19 cellular contexts compared by ENCODE assay signal in the genomic region with DNA sequence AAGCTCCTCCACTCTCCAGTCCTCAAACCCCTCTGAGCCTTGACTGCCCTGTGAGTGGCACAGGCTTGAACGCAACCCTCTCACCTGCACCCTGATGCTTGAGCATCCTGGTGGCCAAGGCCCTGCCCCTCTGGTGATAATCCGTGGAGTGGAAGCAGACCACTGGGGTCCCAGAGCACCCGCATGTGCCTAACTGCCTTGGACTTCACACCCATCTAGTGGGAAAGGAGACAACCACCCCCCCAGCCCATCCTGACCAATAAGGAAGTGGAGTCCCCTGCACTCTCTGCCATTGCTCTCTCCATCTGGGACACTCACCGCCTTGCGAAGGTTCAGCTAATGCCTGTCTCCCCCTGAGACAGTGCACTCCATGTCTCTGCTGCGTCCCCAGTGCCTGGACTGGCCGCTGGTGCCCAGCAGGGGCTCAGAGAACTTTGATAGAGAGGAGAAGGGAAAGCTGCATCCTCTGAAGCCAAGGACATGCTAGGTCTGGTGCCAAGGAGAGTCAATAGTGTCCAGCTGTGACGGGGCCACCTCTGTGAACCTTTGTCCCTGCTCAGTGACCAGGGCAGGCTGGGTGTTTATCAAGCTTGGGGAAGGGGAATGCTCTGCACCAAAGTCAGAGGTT. TPM values are rescaled to one million over a fixed set of nuclear protein-coding genes. Genes with fewer than 3 reads are reported as not detected.
A peak's percentile ranks its signal among the peaks of the same experiment; 100 is the strongest.
DNase-seq lines count a peak whose midpoint lies in the region; ATAC-seq, FAIRE-seq and TF ChIP-seq lines count a peak whose summit lies in the region.
"Had no signal": no experiment of that assay in that cellular context is flagged by ENCODE, and none has a peak within 500 bp of the region (broad histone marks: within the 10 kb centered on the region; RNA-seq: fewer than 3 reads in every experiment).

No MANE protein-coding gene starts in this region.

- no peak for FAIRE-seq in H1 (lab: Jason Lieb, UNC)

- H2BK15ac ChIP-seq in H1 (ENCODE audit: low read length): 0 out of 2 replicates have a peak overlapping the region, but pooled peaks have one; percentile 3

- no peak overlapping the region for H3K18ac ChIP-seq in H1 (ENCODE audit: extremely low read depth, low read length)

- H4K91ac ChIP-seq in H1 (replicated peaks; ENCODE audit: insufficient read length, low read length): no peak overlapping the region

- WGBS in H1 (ENCODE audit: extremely low coverage in 1 of 2, insufficient coverage in 1 of 2, insufficient read length in 1 of 2, insufficient replicate concordance in 2 of 2, low coverage in 1 of 2, low lambda C conversion rate in 2 of 2, missing lambda C conversion rate in 1 of 2), 2 experiments: 83% methylated on average over 8 of the region's 8 CpGs; no CpG with 5 or more reads in 1 of the 2 experiments

- H3K56ac ChIP-seq in H1 (replicated peaks; ENCODE audit: insufficient read length, low read depth, low read length): no peak overlapping the region

- no peaks in the 10 kb centered on the region for H3K27me3 ChIP-seq in MM.1S (replicated peaks; ENCODE audit: insufficient read depth, low read length)
- peaks cover 0 to 7% (median 5%) of the 10 kb centered on the region in 4 experiments; a peak in 6 of 7 replicates for H3K27me3 ChIP-seq in H1 (replicated peaks in 1 of 4; ENCODE audit: control insufficient read depth in 3 of 4, extremely low read depth in 1 of 4, insufficient read depth in 3 of 4, low read length in 3 of 4)
- H3K27me3 ChIP-seq in lower lobe of right lung (ENCODE audit: low read depth): no peaks in the 10 kb centered on the region
- H3K27me3 ChIP-seq in subcutaneous abdominal adipose tissue (ENCODE audit: control insufficient read depth in 5 of 5, insufficient read depth in 4 of 5, low read length in 5 of 5): no peaks in the 10 kb centered on the region
- H3K27me3 ChIP-seq: SJCRH30 had no signal

- no peaks in the 10 kb centered on the region for H3K36me3 ChIP-seq in MM.1S (replicated peaks; ENCODE audit: insufficient read depth, low read length)
- peaks cover 0 to 15% (median 10%) of the 10 kb centered on the region in 4 experiments; a peak in 5 of 8 replicates for H3K36me3 ChIP-seq in H1 (ENCODE audit: control insufficient read depth in 2 of 4, insufficient read depth in 4 of 4, low read length in 3 of 4)
- peaks cover 35% of the 10 kb centered on the region for H3K36me3 ChIP-seq in lower lobe of right lung
- peaks cover 0 to 21% (median 13%) of the 10 kb centered on the region in 5 donors for H3K36me3 ChIP-seq in subcutaneous abdominal adipose tissue (ENCODE audit: control insufficient read depth in 5 of 5, insufficient read depth in 5 of 5, low read length in 5 of 5)
- H3K36me3 ChIP-seq: SJCRH30 had no signal

- no peak overlapping the region for H2BK5ac ChIP-seq in H1 (ENCODE audit: low read depth, low read length)

- H2BK12ac ChIP-seq in H1 (ENCODE audit: low read depth, low read length): no peak overlapping the region

- intact Hi-C loops in lower lobe of right lung (cut with DNase I): no loop called here

- H3K4me3 Mint-ChIP-seq in T-helper 17 cell: no peak overlapping the region
- H3K4me3 Mint-ChIP-seq: T-helper 2 cell treated with Interferon-gamma antibody and Interleukin-4, amounts not matched to agents 5 μg/mL and 100 μg/mL, for 36 hours had no signal

- H3K9me2 ChIP-seq in MM.1S (replicated peaks; ENCODE audit: insufficient read depth, low read length): no peaks in the 10 kb centered on the region

- H3K23me2 ChIP-seq in H1 (ENCODE audit: low read depth, low read length): peaks cover 17% of the 10 kb centered on the region

- TF ChIP-seq CTCF in MM.1S (IDR thresholded peaks at IDR 0.05; ENCODE audit: low read length) (no peak), H1 (IDR thresholded peaks at IDR 0.05; ENCODE audit: control extremely low read depth in 1 of 3, insufficient read depth in 1 of 3, low read depth in 1 of 3, low read length in 3 of 3) (no peak), lower lobe of right lung (IDR thresholded peaks at IDR 0.05) (no peak)

- no peak for TF ChIP-seq POLR2A in H1 (IDR thresholded peaks at IDR 0.05; ENCODE audit: control extremely low read depth in 1 of 2, low read depth in 2 of 2, low read length in 2 of 2)

- H2BK20ac ChIP-seq in H1 (ENCODE audit: low read length): no peak overlapping the region

- no peak for TF ChIP-seq EP300 in H1 (IDR thresholded peaks at IDR 0.05; ENCODE audit: borderline replicate concordance in 1 of 2, low read depth in 2 of 2, low read length in 2 of 2)

- H3K4me1 ChIP-seq in MM.1S (ENCODE audit: low read length) (peaks cover 11% of the 10 kb centered on the region; the same call in 1 of the 2 replicates), H1 (replicated peaks in 1 of 4; ENCODE audit: control insufficient read depth in 3 of 4, insufficient read depth in 4 of 4, low read length in 3 of 4) (peaks cover 2 to 25% (median 15%) of the 10 kb centered on the region in 4 experiments), lower lobe of right lung (peaks cover 75% of the 10 kb centered on the region), subcutaneous abdominal adipose tissue (ENCODE audit: control insufficient read depth in 5 of 5, insufficient read depth in 5 of 5, low read length in 5 of 5) (peaks cover 11 to 92% (median 83%) of the 10 kb centered on the region in 5 donors)
- H3K4me1 ChIP-seq: SJCRH30 had no signal

- no peak overlapping the region for H2AK5ac ChIP-seq in H1 (ENCODE audit: low read depth, low read length)

- H3K79me2 ChIP-seq in MM.1S (ENCODE audit: low read length): peaks cover 10% of the 10 kb centered on the region
- peaks cover 0 to 18% of the 10 kb centered on the region in 2 experiments; a peak in 1 of 4 replicates for H3K79me2 ChIP-seq in H1 (ENCODE audit: control insufficient read depth in 1 of 2, insufficient read depth in 2 of 2, low read length in 2 of 2)

- CTCF ChIA-PET in H1 (lab: Charles Lee; ENCODE audit: partially characterized antibody): interaction anchor here (0.6 to 2.1 kb wide), 8 partner anchors 9 to 230 kb away, joined by 3 to 8 read pairs (median 4); no protein-coding TSS in a partner anchor

- H4K5ac ChIP-seq in H1 (ENCODE audit: insufficient read length, low read depth, low read length): no peak overlapping the region

- H3K27ac ChIP-seq in MM.1S (ENCODE audit: low read length): no peak overlapping the region
- H3K27ac ChIP-seq in H1 (ENCODE audit: low read depth, low read length): no peak overlapping the region
- peak overlapping the region; percentile 92 for H3K27ac ChIP-seq in lower lobe of right lung
- H3K27ac ChIP-seq in subcutaneous abdominal adipose tissue (ENCODE audit: low read depth, low read length): peak overlapping the region; percentile 93
- H3K27ac ChIP-seq: SJCRH30 had no signal

- TF ChIP-seq RAD21 in H1 (IDR thresholded peaks at IDR 0.05 in 1 of 2, conservative IDR thresholded peaks at IDR 0.05 in 1 of 2; ENCODE audit: low read depth in 2 of 2, low read length in 2 of 2): no peak

- no peak overlapping the region for H2BK120ac ChIP-seq in H1 (replicated peaks; ENCODE audit: low read depth, low read length)

- peaks cover 14% of the 10 kb centered on the region for H3F3A ChIP-seq in MM.1S (ENCODE audit: insufficient read depth, low read length)

- H2AFZ ChIP-seq in MM.1S (ENCODE audit: low read length): no peak overlapping the region
- no peak overlapping the region for H2AFZ ChIP-seq in H1 (ENCODE audit: low read length)

- H3K36me3 Mint-ChIP-seq in T-helper 17 cell (ENCODE audit: low read depth): peaks cover 8% of the 10 kb centered on the region
- H3K36me3 Mint-ChIP-seq: naive thymus-derived CD4-positive, alpha-beta T cell had no signal

- POLR2A ChIA-PET in H1 (lab: Charles Lee; ENCODE audit: partially characterized antibody): interaction anchor here (1.6 kb wide), 1 partner anchor 86 kb away, joined by 4 read pairs; no protein-coding TSS in a partner anchor

- H3K27me3 Mint-ChIP-seq in T-helper 17 cell: peaks cover 26% of the 10 kb centered on the region

- no peak overlapping the region for H3K23ac ChIP-seq in H1 (ENCODE audit: insufficient read length)

- no peak overlapping the region for H3K27ac Mint-ChIP-seq in T-helper 17 cell
- H3K27ac Mint-ChIP-seq: naive thymus-derived CD4-positive, alpha-beta T cell; T-helper 2 cell treated with Interferon-gamma antibody and Interleukin-4, amounts not matched to agents 5 μg/mL and 100 μg/mL, for 36 hours had no signal

- H3K4ac ChIP-seq in H1 (replicated peaks; ENCODE audit: insufficient read length, low read depth, low read length): no peak overlapping the region

- no peak overlapping the region; the same call in 1 of the 2 replicates for H4K8ac ChIP-seq in H1 (ENCODE audit: extremely low read depth, insufficient read depth, low read length)

- peak; percentile 5 for DNase-seq in MM.1S
- no peak for DNase-seq in H1 (ENCODE audit: low read depth in 1 of 2, low spot score in 2 of 2)
- DNase-seq in lower lobe of right lung: peak; percentile 41
- no peak for DNase-seq in NCI-H1105 (lab: John Stamatoyannopoulos, UW)
- no peak for DNase-seq in ureter (ENCODE audit: low spot score)
- no peak for DNase-seq in T-helper 17 cell
- DNase-seq in DMS 273 (lab: John Stamatoyannopoulos, UW; ENCODE audit: unreplicated experiment): no peak
- DNase-seq: activated naive CD4-positive, alpha-beta T cell; dermis blood vessel endothelial cell; GF-D8; hippocampal formation; naive thymus-derived CD4-positive, alpha-beta T cell; NCI-H226; retina; SJCRH30; stimulated activated CD4-positive, alpha-beta T cell treated with anti-CD3 and anti-CD28 coated beads, Interleukin-2, amount 100 ng/mL, for 24 hours had no signal

- H4K20me1 ChIP-seq in MM.1S (ENCODE audit: insufficient read depth, low read length) (no peaks in the 10 kb centered on the region), H1 (replicated peaks in 1 of 2; ENCODE audit: control insufficient read depth in 1 of 2, insufficient read depth in 2 of 2, low read length in 2 of 2) (peaks cover 0 to 15% of the 10 kb centered on the region in 2 experiments)

- H3K14ac ChIP-seq in H1 (ENCODE audit: insufficient read length): no peak overlapping the region

- H3K9me3 ChIP-seq in MM.1S (replicated peaks; ENCODE audit: insufficient read depth, low read length) (no peaks in the 10 kb centered on the region), H1 (ENCODE audit: insufficient read depth in 2 of 2, low read depth in 1 of 2, low read length in 1 of 2) (no peaks in the 10 kb centered on the region), lower lobe of right lung (no peaks in the 10 kb centered on the region), subcutaneous abdominal adipose tissue (ENCODE audit: control insufficient read depth in 5 of 5, low read length in 5 of 5) (no peaks in the 10 kb centered on the region), T-helper 17 cell (ENCODE audit: control insufficient read depth, low read length, poor library complexity, severe bottlenecking) (no peaks in the 10 kb centered on the region)
- H3K9me3 ChIP-seq: SJCRH30 had no signal

- H3K9ac ChIP-seq in MM.1S (ENCODE audit: low read length) (no peak overlapping the region), H1 (replicated peaks in 1 of 4; ENCODE audit: extremely low read depth in 1 of 4, low read depth in 3 of 4, low read length in 3 of 4) (no peak overlapping the region), subcutaneous abdominal adipose tissue (ENCODE audit: low read length in 5 of 5) (peak overlapping the region in 4 of 5 donors; percentile 22 to 53 (median 40))

- 0 out of 2 replicates have a peak, but pooled peaks cover 3% of the 10 kb centered on the region for H3K79me1 ChIP-seq in H1 (ENCODE audit: low read depth, low read length)

- H3K4me3 ChIP-seq in MM.1S (ENCODE audit: low read length) (no peak overlapping the region), H1 (ENCODE audit: extremely low read depth in 1 of 4, insufficient read depth in 2 of 4, low read depth in 3 of 4, low read length in 4 of 4) (no peak overlapping the region), lower lobe of right lung (peak overlapping the region; percentile 6), subcutaneous abdominal adipose tissue (ENCODE audit: low read depth in 1 of 5, low read length in 5 of 5) (peak overlapping the region in 1 of 5 donors; percentile 32)
- H3K4me3 ChIP-seq: SJCRH30 had no signal

- H3K4me2 ChIP-seq in MM.1S (ENCODE audit: low read depth, low read length) (no peak overlapping the region), H1 (ENCODE audit: insufficient read depth in 1 of 2, low read depth in 2 of 2, low read length in 2 of 2) (no peak overlapping the region)

- peaks cover 8% of the 10 kb centered on the region for H3K4me1 Mint-ChIP-seq in T-helper 17 cell

- ATAC-seq in lower lobe of right lung: no peak
- no peak for ATAC-seq in T-helper 17 cell
- ATAC-seq: naive thymus-derived CD4-positive, alpha-beta T cell had no signal

RNA-seq across cellular contexts. Expression of a gene that starts 3.4 kb away (rescaled TPM):
- total RNA-seq in H1 (2021; fragmentation: NEBNext Ultra II Directional; extraction: Animal tissue kit (Norgen Biotek cat#: 25700)): 17.4 and 19.5 TPM in 2 replicates
- 15.7 and 27.1 TPM in 2 replicates for polyA plus RNA-seq in H1 (2011; rRNA removed)
- polyA plus RNA-seq in H1 (2011; cell fraction: cytosol; rRNA removed): 18.4 TPM
- 25.2 TPM for polyA plus RNA-seq in H1 (2011; cell fraction: nucleus; rRNA removed)
- 9.7 to 11.7 TPM (median 11.4 TPM) in 4 replicates for polyA plus RNA-seq in H1 (2012, experiment 1 of 2)
- 12.0 TPM for polyA plus RNA-seq in H1 (2012, experiment 2 of 2)
- 7.1 TPM for polyA plus RNA-seq in H1 (2013, experiment 1 of 2)
- polyA plus RNA-seq in H1 (2013, experiment 2 of 2): 6.9 TPM
- 5.5 and 8.5 TPM in 2 replicates for polyA minus RNA-seq in H1 (2011; rRNA and poly(A)+ RNA removed)
- polyA minus RNA-seq in H1 (2011; cell fraction: cytosol; rRNA and poly(A)+ RNA removed): 10.0 TPM
- 19.5 TPM for polyA minus RNA-seq in H1 (2011; cell fraction: nucleus; rRNA and poly(A)+ RNA removed)
- total RNA-seq in lower lobe of right lung: 40.1 TPM
- 18.9 TPM for total RNA-seq in ureter
- total RNA-seq in T-helper 17 cell: under 1 TPM in 1 of 2 donors, not detected in 1; 0.39 TPM
- polyA plus RNA-seq: naive thymus-derived CD4-positive, alpha-beta T cell had no signal

RNA-seq across cellular contexts. Expression of a gene that starts 40.9 kb away (rescaled TPM):
- not detected in 2 replicates for total RNA-seq in H1 (2021; fragmentation: NEBNext Ultra II Directional; extraction: Animal tissue kit (Norgen Biotek cat#: 25700))
- 0.09 and 0.17 TPM in 2 replicates for polyA plus RNA-seq in H1 (2011; rRNA removed)
- 0.12 TPM for polyA plus RNA-seq in H1 (2011; cell fraction: cytosol; rRNA removed)
- polyA plus RNA-seq in H1 (2011; cell fraction: nucleus; rRNA removed): 0.68 TPM
- not detected in 4 replicates for polyA plus RNA-seq in H1 (2012, experiment 1 of 2)
- polyA plus RNA-seq in H1 (2012, experiment 2 of 2): not detected
- 0.22 TPM for polyA plus RNA-seq in H1 (2013, experiment 1 of 2)
- polyA plus RNA-seq in H1 (2013, experiment 2 of 2): 0.37 TPM
- 0.69 TPM in 1 of 2 replicates, not detected in the other for polyA minus RNA-seq in H1 (2011; rRNA and poly(A)+ RNA removed)
- not detected for polyA minus RNA-seq in H1 (2011; cell fraction: cytosol; rRNA and poly(A)+ RNA removed)
- polyA minus RNA-seq in H1 (2011; cell fraction: nucleus; rRNA and poly(A)+ RNA removed): not detected
- total RNA-seq in lower lobe of right lung (21.5 TPM), ureter (not detected), T-helper 17 cell (not detected)
- total RNA-seq: dermis blood vessel endothelial cell; IMR-90; naive thymus-derived CD4-positive, alpha-beta T cell; SJCRH30 had no signal
- polyA plus RNA-seq: IMR-90; naive thymus-derived CD4-positive, alpha-beta T cell had no signal

Comparison
In these comparisons a context has a peak if more than half of its experiments do, and no peak if none do; other contexts are left out.
1. DNase-seq: peak in MM.1S (single experiment) and lower lobe of right lung (single experiment); none in H1 (0 of 2), NCI-H1105 (single experiment), ureter (single experiment), T-helper 17 cell (0 of 3) and DMS 273 (single experiment).
2. H3K27ac ChIP-seq: peak in lower lobe of right lung (single experiment) and subcutaneous abdominal adipose tissue (single experiment); none in MM.1S (single experiment) and H1 (single experiment).
3. H3K9ac ChIP-seq: peak in subcutaneous abdominal adipose tissue (4 of 5); none in MM.1S (single experiment) and H1 (0 of 4).
4. RNA of a gene that starts 3.4 kb away (total RNA-seq): 40.1 TPM in lower lobe of right lung (single experiment), 17.4 to 19.5 TPM in H1 and 18.9 TPM in ureter (single experiment); 0.39 TPM in T-helper 17 cell; every median in the first group is over 10 times any median in the second.
5. RNA of a gene that starts 40.9 kb away (total RNA-seq): 21.5 TPM in lower lobe of right lung (single experiment); not detected in H1, not detected in ureter (single experiment) and not detected in T-helper 17 cell; every median in the first group is over 10 times any median in the second.